Comparison of ENCODE assay signal across 9 cellular contexts in the genomic region with DNA sequence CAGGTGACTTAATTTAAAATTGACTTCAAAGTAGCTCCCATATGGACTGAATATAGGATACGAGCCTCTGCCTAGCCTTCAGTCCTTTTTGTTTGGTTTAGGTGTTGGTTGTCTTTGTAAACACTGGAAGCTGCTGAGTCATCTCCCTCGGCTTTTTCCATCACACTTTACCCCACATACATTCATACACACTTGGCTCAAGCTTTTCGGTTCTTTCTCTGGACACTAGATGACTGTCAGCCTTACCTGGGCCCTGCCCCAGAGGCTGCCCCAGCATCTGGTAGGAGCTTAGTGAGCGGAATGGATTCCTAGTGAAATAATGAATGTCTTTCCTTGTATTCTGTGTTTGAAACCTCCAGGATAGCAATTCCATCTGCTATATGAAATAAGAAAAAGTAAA. TPM values are rescaled to one million over a fixed set of nuclear protein-coding genes. Genes with fewer than 3 reads are reported as not detected.
A peak's percentile ranks its signal among the peaks of the same experiment; 100 is the strongest.
DNase-seq lines count a peak whose midpoint lies in the region; ATAC-seq and TF ChIP-seq lines count a peak whose summit lies in the region.
"Had no signal": no experiment of that assay in that cellular context is flagged by ENCODE, and none has a peak within 500 bp of the region (broad histone marks: within the 10 kb centered on the region; RNA-seq: fewer than 3 reads in every experiment).

No MANE protein-coding gene starts in this region.

- no peaks in the 10 kb centered on the region for H3K27me3 Mint-ChIP-seq in Caco-2 (ENCODE audit: insufficient read depth, unreplicated experiment)

- H3K9me3 Mint-ChIP-seq in Caco-2 (ENCODE audit: unreplicated experiment), result no peaks in the 10 kb centered on the region

- ATAC-seq in HG03135 (IDR thresholded peaks at IDR 0.05; ENCODE audit: unreplicated experiment), result no peak
- ATAC-seq: activated CD8-positive, alpha-beta memory T cell treated with anti-CD3 and anti-CD28 coated beads, Interleukin-2, amount 10 ng/mL, durations not matched to agents 7 days and 5 days had no signal

- DNase-seq in Caco-2, result peak; percentile 67 to 78
- peak; percentile 42 for DNase-seq in NCI-H2196 (lab: John Stamatoyannopoulos, UW; ENCODE audit: unreplicated experiment)
- DNase-seq in dermis microvascular lymphatic vessel endothelial cell (ENCODE audit: low read depth in 2 of 2), result peak; percentile 45 to 94
- DNase-seq in myocyte (ENCODE audit: low read depth), result peak; percentile 34
- no peak for DNase-seq in activated effector memory CD4-positive, alpha-beta T cell treated with Interleukin-2 at 50 U/mL for 16 hours
- DNase-seq in stimulated activated CD4-positive, alpha-beta T cell treated with anti-CD3 and anti-CD28 coated beads, Interleukin-2, amount 100 ng/mL, for 48 hours, result no peak
- no peak for DNase-seq in NCI-H128 (lab: John Stamatoyannopoulos, UW; ENCODE audit: unreplicated experiment)
- DNase-seq: activated CD8-positive, alpha-beta memory T cell treated with anti-CD3 and anti-CD28 coated beads, Interleukin-2, amount 10 ng/mL, durations not matched to agents 7 days and 5 days had no signal

- peak overlapping the region; percentile 96 for H3K27ac Mint-ChIP-seq in Caco-2 (ENCODE audit: unreplicated experiment)
- H3K27ac Mint-ChIP-seq: activated CD8-positive, alpha-beta memory T cell treated with anti-CD3 and anti-CD28 coated beads, Interleukin-2, amount 10 ng/mL, durations not matched to agents 7 days and 5 days had no signal

- H3K4me1 Mint-ChIP-seq in Caco-2 (ENCODE audit: low read depth, unreplicated experiment), result peaks cover 65% of the 10 kb centered on the region
- H3K4me1 Mint-ChIP-seq: activated CD8-positive, alpha-beta memory T cell treated with anti-CD3 and anti-CD28 coated beads, Interleukin-2, amount 10 ng/mL, durations not matched to agents 7 days and 5 days had no signal

- POLR2A ChIA-PET in Caco-2 (lab: Charles Lee), result interaction anchor here (0.9 to 1.7 kb wide), 2 partner anchors 24 to 26 kb away, joined by 3 to 13 read pairs; no protein-coding TSS in a partner anchor

- intact Hi-C loops in Caco-2 (cut with micrococcal nuclease; ENCODE audit: unreplicated experiment), result loop anchor here (1.0 kb wide), 3 partner anchors 22 to 118 kb away; no protein-coding TSS in a partner anchor

- CTCF ChIA-PET in Caco-2 (lab: Charles Lee), result interaction anchor here (1.2 to 1.3 kb wide), 2 partner anchors 18 to 54 kb away, joined by 3 to 4 read pairs; no protein-coding TSS in a partner anchor

- H3K27me3 ChIP-seq in Caco-2 (replicated peaks; ENCODE audit: control insufficient read depth, insufficient read depth, low read length), result no peaks in the 10 kb centered on the region

- peaks cover 21% of the 10 kb centered on the region for H3K36me3 Mint-ChIP-seq in Caco-2 (ENCODE audit: insufficient read depth, unreplicated experiment)
- H3K36me3 Mint-ChIP-seq: activated CD8-positive, alpha-beta memory T cell treated with anti-CD3 and anti-CD28 coated beads, Interleukin-2, amount 10 ng/mL, durations not matched to agents 7 days and 5 days had no signal

- TF ChIP-seq CTCF in Caco-2 (IDR thresholded peaks at IDR 0.05; ENCODE audit: insufficient read depth in 1 of 2, low read depth in 1 of 2, low read length in 1 of 2, severe bottlenecking in 1 of 2, unreplicated experiment in 1 of 2), result no peak

- no peak overlapping the region for H3K4me3 ChIP-seq in Caco-2 (ENCODE audit: low read depth, low read length)

- H3K36me3 ChIP-seq in Caco-2 (ENCODE audit: control insufficient read depth, insufficient read depth, low read length), result no peaks in the 10 kb centered on the region

- H3K4me3 Mint-ChIP-seq in Caco-2 (ENCODE audit: unreplicated experiment), result peak overlapping the region; percentile 65
- H3K4me3 Mint-ChIP-seq: activated CD8-positive, alpha-beta memory T cell treated with anti-CD3 and anti-CD28 coated beads, Interleukin-2, amount 10 ng/mL, durations not matched to agents 7 days and 5 days had no signal

- peaks cover 99% of the 10 kb centered on the region for H3K4me1 ChIP-seq in Caco-2

- H3K9me3 ChIP-seq in Caco-2, result no peaks in the 10 kb centered on the region

- BruUV-seq in Caco-2 (replicated peaks; lab: Mats Ljungman, UMichigan), result TSS peak; percentile 56

RNA-seq across cellular contexts. Expression of gene SCHIP1, which starts 52.5 kb away (rescaled TPM):
- total RNA-seq in Caco-2 (2022) (3.0 and 3.4 TPM in 2 replicates), dermis microvascular lymphatic vessel endothelial cell (2.7 TPM in 2 replicates), myocyte (17.1 and 26.5 TPM in 2 replicates)
- polyA plus RNA-seq in myocyte (2012), result 9.3 TPM

Comparison
In these comparisons a context has a peak if more than half of its experiments do, and no peak if none do; other contexts are left out.
1. DNase-seq: peak in Caco-2 (2 of 2), NCI-H2196 (single experiment), dermis microvascular lymphatic vessel endothelial cell (2 of 2) and myocyte (single experiment); none in activated effector memory CD4-positive, alpha-beta T cell treated with Interleukin-2 at 50 U/mL for 16 hours (single experiment), stimulated activated CD4-positive, alpha-beta T cell treated with anti-CD3 and anti-CD28 coated beads, Interleukin-2, amount 100 ng/mL, for 48 hours (0 of 2) and NCI-H128 (single experiment).